28 cellular contexts compared by ENCODE assay signal in genomic region chr6:15659181-15659580, GRCh38. TPM values are rescaled to one million over a fixed set of nuclear protein-coding genes. Genes with fewer than 3 reads are reported as not detected.
DNase-seq lines count a peak whose midpoint lies in the region; ATAC-seq and TF ChIP-seq lines count a peak whose summit lies in the region.
"Had no signal": no experiment of that assay in that cellular context is flagged by ENCODE, and none has a peak within 500 bp of the region (broad histone marks: within the 10 kb centered on the region; RNA-seq: fewer than 3 reads in every experiment).

No MANE protein-coding gene starts in this region.

- H3K9me2 ChIP-seq in OCI-LY1 (ENCODE audit: low read depth, low read length), result no peaks in the 10 kb centered on the region
- H3K9me2 ChIP-seq: SK-N-SH had no signal

- H3K9me3 Mint-ChIP-seq in CD14-positive monocyte (no peaks in the 10 kb centered on the region), immature natural killer cell (no peaks in the 10 kb centered on the region)
- H3K9me3 Mint-ChIP-seq: activated naive CD8-positive, alpha-beta T cell treated with anti-CD3 and anti-CD28 coated beads, Interleukin-2, amount 10 ng/mL, durations not matched to agents 7 days and 5 days; activated T-cell treated with anti-CD3 and anti-CD28 coated beads, Interleukin-2, amount 50 U/mL, for 4 hours; CD8-positive, alpha-beta T cell; T-helper 1 cell treated with Interleukin-12 subunit alpha and Interleukin-12 subunit beta and Interleukin-4 antibody, amounts not matched to agents 30 μg/mL and 1 μg/mL, for 36 hours had no signal

- H3K27me3 ChIP-seq in OCI-LY1 (ENCODE audit: insufficient read depth, low read length) (no peaks in the 10 kb centered on the region), spleen (replicated peaks in 1 of 7) (no peaks in the 10 kb centered on the region), adrenal gland (no peaks in the 10 kb centered on the region)
- H3K27me3 ChIP-seq: colonic mucosa, upper lobe of left lung had no signal

- no peak for ATAC-seq in HG03439 (IDR thresholded peaks at IDR 0.05; ENCODE audit: unreplicated experiment)
- ATAC-seq: activated T-cell treated with anti-CD3 and anti-CD28 coated beads, Interleukin-2, amount 50 U/mL, for 4 hours; CD8-positive, alpha-beta T cell; naive thymus-derived CD4-positive, alpha-beta T cell had no signal

- H3K9me3 ChIP-seq in OCI-LY1 (ENCODE audit: low read length) (no peaks in the 10 kb centered on the region), spleen (no peaks in the 10 kb centered on the region), adrenal gland (replicated peaks in 1 of 3) (no peaks in the 10 kb centered on the region)
- H3K9me3 ChIP-seq: colonic mucosa, left ventricle myocardium inferior, SK-N-SH, upper lobe of left lung had no signal

- WGBS in spleen, 5 donors, result 79 to 91% (median 84%) methylated on average over 7 of the region's 7 CpGs
- 77 to 88% (median 80%) methylated on average over 7 of the region's 7 CpGs for WGBS in adrenal gland, 4 donors

- no peak for TF ChIP-seq CTCF in CD14-positive monocyte (IDR thresholded peaks at IDR 0.05)
- no peak for TF ChIP-seq CTCF in OCI-LY1 (IDR thresholded peaks at IDR 0.05; ENCODE audit: low read length)
- no peak for TF ChIP-seq CTCF in spleen (IDR thresholded peaks at IDR 0.05 in 8 of 11, conservative IDR thresholded peaks at IDR 0.05 in 3 of 11)
- no peak for TF ChIP-seq CTCF in adrenal gland (IDR thresholded peaks at IDR 0.05)

- H3K4me1 Mint-ChIP-seq in CD14-positive monocyte, result peaks cover 46% of the 10 kb centered on the region
- peaks cover 67 to 79% of the 10 kb centered on the region in 2 donors for H3K4me1 Mint-ChIP-seq in immature natural killer cell

- peaks cover 3% of the 10 kb centered on the region for H3F3A ChIP-seq in OCI-LY1 (ENCODE audit: insufficient read depth, low read length)

- peak overlapping the region; percentile 74 for H3K4me2 ChIP-seq in OCI-LY1 (ENCODE audit: low read length)
- H3K4me2 ChIP-seq: SK-N-SH had no signal

- no peak for TF ChIP-seq POLR2A in spleen (IDR thresholded peaks at IDR 0.05)
- no peak for TF ChIP-seq POLR2A in adrenal gland (IDR thresholded peaks at IDR 0.05)

- H3K4me3 Mint-ChIP-seq in CD14-positive monocyte, result no peak overlapping the region
- peak overlapping the region in 4 of 5 donors; percentile 16 to 75 (median 70) for H3K4me3 Mint-ChIP-seq in immature natural killer cell
- H3K4me3 Mint-ChIP-seq: activated naive CD8-positive, alpha-beta T cell treated with anti-CD3 and anti-CD28 coated beads, Interleukin-2, amount 10 ng/mL, durations not matched to agents 7 days and 5 days; activated T-cell treated with anti-CD3 and anti-CD28 coated beads, Interleukin-2, amount 50 U/mL, for 4 hours; CD8-positive, alpha-beta T cell; T-helper 1 cell treated with Interleukin-12 subunit alpha and Interleukin-12 subunit beta and Interleukin-4 antibody, amounts not matched to agents 30 μg/mL and 1 μg/mL, for 36 hours had no signal

- H3K27ac ChIP-seq in OCI-LY1 (ENCODE audit: low read depth, low read length, poor library complexity, severe bottlenecking) (peak overlapping the region; percentile 94), spleen (peak overlapping the region in 5 of 8 donors; percentile 1 to 66 (median 52)), adrenal gland (no peak overlapping the region)
- H3K27ac ChIP-seq: cardiac muscle cell, colonic mucosa, GM23248, left ventricle myocardium inferior, RWPE1, upper lobe of left lung had no signal

- H3K79me2 ChIP-seq in OCI-LY1 (ENCODE audit: insufficient read depth, low read length), result peaks cover 47% of the 10 kb centered on the region

- H3K27ac Mint-ChIP-seq in CD14-positive monocyte, result peak overlapping the region in 4 of 7 donors; percentile 13 to 57 (median 32)
- peak overlapping the region in 4 of 6 donors; percentile 79 to 89 (median 80) for H3K27ac Mint-ChIP-seq in immature natural killer cell
- H3K27ac Mint-ChIP-seq: activated naive CD8-positive, alpha-beta T cell treated with anti-CD3 and anti-CD28 coated beads, Interleukin-2, amount 10 ng/mL, durations not matched to agents 7 days and 5 days; CD8-positive, alpha-beta T cell; T-helper 1 cell treated with Interleukin-12 subunit alpha and Interleukin-12 subunit beta and Interleukin-4 antibody, amounts not matched to agents 30 μg/mL and 1 μg/mL, for 36 hours had no signal

- peaks cover 7% of the 10 kb centered on the region; the same call in 1 of the 2 replicates for H3K36me3 ChIP-seq in OCI-LY1 (ENCODE audit: insufficient read depth, low read length)
- H3K36me3 ChIP-seq in spleen, result peaks cover 0 to 16% (median 2%) of the 10 kb centered on the region in 6 donors
- H3K36me3 ChIP-seq in adrenal gland (replicated peaks in 1 of 2), result no peaks in the 10 kb centered on the region
- H3K36me3 ChIP-seq: cardiac muscle cell, colonic mucosa, left ventricle myocardium inferior, upper lobe of left lung had no signal

- H2AFZ ChIP-seq in OCI-LY1 (ENCODE audit: low read length), result no peak overlapping the region
- H2AFZ ChIP-seq: GM23248 had no signal

- peaks cover 12 to 22% of the 10 kb centered on the region in 2 donors for H3K36me3 Mint-ChIP-seq in CD14-positive monocyte
- H3K36me3 Mint-ChIP-seq in immature natural killer cell, result no peaks in the 10 kb centered on the region

- H3K4me3 ChIP-seq in OCI-LY1 (ENCODE audit: low read depth, low read length, poor library complexity, severe bottlenecking), result peak overlapping the region; percentile 21
- H3K4me3 ChIP-seq in spleen, result no peak overlapping the region
- no peak overlapping the region for H3K4me3 ChIP-seq in adrenal gland
- H3K4me3 ChIP-seq: cardiac muscle cell, colonic mucosa, GM23248, left ventricle myocardium inferior, upper lobe of left lung had no signal

- H3K4me1 ChIP-seq in OCI-LY1 (ENCODE audit: insufficient read depth, low read length, severe bottlenecking) (peaks cover 66% of the 10 kb centered on the region), spleen (peaks cover 9 to 88% (median 48%) of the 10 kb centered on the region in 6 donors), adrenal gland (replicated peaks in 1 of 2) (peaks cover 0 to 11% of the 10 kb centered on the region in 2 donors)

- DNase-seq in CD14-positive monocyte (ENCODE audit: low spot score) (no peak), immature natural killer cell (no peak), spleen (no peak), adrenal gland (no peak), iPS-NIHi11 (ENCODE audit: low spot score) (no peak)
- DNase-seq: activated CD4-positive, alpha-beta T cell treated with anti-CD3 and anti-CD28 coated beads, Interleukin-2, amount 50 U/mL, for 1 hour; activated CD4-positive, CD25-positive, alpha-beta regulatory T cell; activated gamma-delta T cell treated with Interleukin-2 at 50 U/mL for 16 hours; activated naive CD8-positive, alpha-beta T cell treated with anti-CD3 and anti-CD28 coated beads, Interleukin-2, amount 10 ng/mL, durations not matched to agents 7 days and 5 days; activated T-cell treated with anti-CD3 and anti-CD28 coated beads, Interleukin-2, amount 50 U/mL, for 4 hours; CD8-positive, alpha-beta T cell; colonic mucosa; effector memory CD4-positive, alpha-beta T cell; GM23248; IMR-90; left ventricle myocardium inferior; naive thymus-derived CD4-positive, alpha-beta T cell; NCI-H1048; NCI-H774; SK-N-SH; stimulated activated CD4-positive, alpha-beta T cell treated with anti-CD3 and anti-CD28 coated beads, Interleukin-15, amount 100 ng/mL, for 24 hours; stimulated activated CD4-positive, alpha-beta T cell treated with anti-CD3 and anti-CD28 coated beads, Interleukin-4, amount 100 ng/mL, for 4 hours; upper lobe of left lung had no signal

- intact Hi-C loops in CD14-positive monocyte (cut with micrococcal nuclease), result no loop called here
- intact Hi-C loops in spleen (cut with DNase I; ENCODE audit: low total_unique reads), result no loop called here
- intact Hi-C loops in adrenal gland (cut with DNase I), result no loop called here

- no peaks in the 10 kb centered on the region for H4K20me1 ChIP-seq in OCI-LY1 (ENCODE audit: insufficient read depth, low read length)

- H3K9ac ChIP-seq in OCI-LY1 (ENCODE audit: low read length), result peak overlapping the region; percentile 42
- H3K9ac ChIP-seq: GM23248, SK-N-SH had no signal

- H3K27me3 Mint-ChIP-seq in CD14-positive monocyte (ENCODE audit: low read depth in 3 of 3) (peaks cover 0 to under 1% (median 0%) of the 10 kb centered on the region in 3 donors), immature natural killer cell (ENCODE audit: low read depth in 3 of 3) (peaks cover 4 to 23% (median 14%) of the 10 kb centered on the region in 3 donors)

RNA-seq across cellular contexts. Expression of gene DTNBP1, which starts 3.6 kb away (rescaled TPM):
- polyA plus RNA-seq in CD14-positive monocyte (10 to 100 TPM; 19.7 to 20.5 TPM), immature natural killer cell (100 to 1,000 TPM in 1 of 3 donors, 10 to 100 TPM in 2; 60.3 to 109 (median 86.4) TPM), spleen (10 to 100 TPM; 21.1 to 42.2 (median 29.3) TPM), adrenal gland (10 to 100 TPM in 1 of 3 donors, 1 to 10 TPM in 2; 5.6 to 10.8 (median 8.8) TPM)
- total RNA-seq in spleen (10 to 100 TPM; 14.2 to 38.2 (median 35.3) TPM), adrenal gland (10 to 100 TPM in 4 of 8 donors, 1 to 10 TPM in 4; 4.2 to 17.1 (median 11.2) TPM)

Comparison
In these comparisons a context has a peak if more than half of its experiments do, and no peak if none do; other contexts are left out.
1. H3K4me3 Mint-ChIP-seq: peak in immature natural killer cell (4 of 5); none in CD14-positive monocyte (0 of 2).
2. H3K27ac ChIP-seq: peak in OCI-LY1 (single experiment) and spleen (5 of 8); none in adrenal gland (0 of 5).